Comparison of ENCODE assay signal across 10 cellular contexts in genomic region chr11:126113963-126114362, GRCh38. TPM values are rescaled to one million over a fixed set of nuclear protein-coding genes. Genes with fewer than 3 reads are reported as not detected.
DNase-seq lines count a peak whose midpoint lies in the region; ATAC-seq and TF ChIP-seq lines count a peak whose summit lies in the region.
"Had no signal": no experiment of that assay in that cellular context is flagged by ENCODE, and none has a peak within 500 bp of the region (broad histone marks: within the 10 kb centered on the region; RNA-seq: fewer than 3 reads in every experiment).

No MANE protein-coding gene starts in this region.

- H3K36me3 ChIP-seq in mucosa of stomach (ENCODE audit: control insufficient read depth, insufficient read depth, low read length), result no peaks in the 10 kb centered on the region
- no peaks in the 10 kb centered on the region for H3K36me3 ChIP-seq in thoracic aorta

- H3K27ac ChIP-seq in thoracic aorta, result peak overlapping the region; percentile 85 to 93

- TF ChIP-seq CTCF in brain (conservative IDR thresholded peaks at IDR 0.05), result no peak
- no peak for TF ChIP-seq CTCF in thoracic aorta (IDR thresholded peaks at IDR 0.05)

- no peak overlapping the region for H3K4me3 Mint-ChIP-seq in brain
- H3K4me3 Mint-ChIP-seq in activated naive CD4-positive, alpha-beta T cell treated with anti-CD3 and anti-CD28 coated beads, Interleukin-2, amount 10 ng/mL, durations not matched to agents 7 days and 5 days, result no peak overlapping the region
- H3K4me3 Mint-ChIP-seq: activated T-helper 17 cell treated with anti-CD3 and anti-CD28 coated beads, Interleukin-2, amount 50 U/mL, for 72 hours had no signal

- DNase-seq in LHCN-M2 (ENCODE audit: low read depth) (peak; percentile 61), thoracic aorta (ENCODE audit: low spot score) (no peak), NCI-H748 (lab: John Stamatoyannopoulos, UW; ENCODE audit: unreplicated experiment) (no peak)
- no peak for DNase-seq in activated naive CD4-positive, alpha-beta T cell treated with anti-CD3 and anti-CD28 coated beads, Interleukin-2, amount 10 ng/mL, durations not matched to agents 7 days and 5 days
- DNase-seq: DND-41 had no signal

- CTCF ChIA-PET in activated naive CD4-positive, alpha-beta T cell treated with anti-CD3 and anti-CD28 coated beads, Interleukin-2, amount 10 ng/mL, durations not matched to agents 7 days and 5 days (lab: Charles Lee), result interaction anchor here (1.3 kb wide), 1 partner anchor 11 kb away, joined by 3 read pairs; no protein-coding TSS in a partner anchor

- H3K9me3 Mint-ChIP-seq in brain, result peaks cover 0 to 3% (median 0%) of the 10 kb centered on the region in 5 experiments
- no peaks in the 10 kb centered on the region for H3K9me3 Mint-ChIP-seq in activated naive CD4-positive, alpha-beta T cell treated with anti-CD3 and anti-CD28 coated beads, Interleukin-2, amount 10 ng/mL, durations not matched to agents 7 days and 5 days
- H3K9me3 Mint-ChIP-seq: activated T-helper 17 cell treated with anti-CD3 and anti-CD28 coated beads, Interleukin-2, amount 50 U/mL, for 72 hours had no signal

- H3K27me3 Mint-ChIP-seq in brain, result peaks cover 3% of the 10 kb centered on the region
- H3K27me3 Mint-ChIP-seq in activated naive CD4-positive, alpha-beta T cell treated with anti-CD3 and anti-CD28 coated beads, Interleukin-2, amount 10 ng/mL, durations not matched to agents 7 days and 5 days, result peaks cover 6% of the 10 kb centered on the region
- H3K27me3 Mint-ChIP-seq: activated T-helper 17 cell treated with anti-CD3 and anti-CD28 coated beads, Interleukin-2, amount 50 U/mL, for 72 hours had no signal

- no peaks in the 10 kb centered on the region for H3K36me3 Mint-ChIP-seq in brain
- no peaks in the 10 kb centered on the region for H3K36me3 Mint-ChIP-seq in activated naive CD4-positive, alpha-beta T cell treated with anti-CD3 and anti-CD28 coated beads, Interleukin-2, amount 10 ng/mL, durations not matched to agents 7 days and 5 days

- peak overlapping the region in 4 of 5 experiments; percentile 76 to 93 (median 84) for H3K27ac Mint-ChIP-seq in brain
- H3K27ac Mint-ChIP-seq in activated naive CD4-positive, alpha-beta T cell treated with anti-CD3 and anti-CD28 coated beads, Interleukin-2, amount 10 ng/mL, durations not matched to agents 7 days and 5 days, result no peak overlapping the region
- H3K27ac Mint-ChIP-seq: activated T-helper 17 cell treated with anti-CD3 and anti-CD28 coated beads, Interleukin-2, amount 50 U/mL, for 72 hours had no signal

- peaks cover 68% of the 10 kb centered on the region for H3K4me1 Mint-ChIP-seq in brain
- no peaks in the 10 kb centered on the region for H3K4me1 Mint-ChIP-seq in activated naive CD4-positive, alpha-beta T cell treated with anti-CD3 and anti-CD28 coated beads, Interleukin-2, amount 10 ng/mL, durations not matched to agents 7 days and 5 days
- H3K4me1 Mint-ChIP-seq: activated T-helper 17 cell treated with anti-CD3 and anti-CD28 coated beads, Interleukin-2, amount 50 U/mL, for 72 hours had no signal

- H3K27me3 ChIP-seq in mucosa of stomach (ENCODE audit: control insufficient read depth, insufficient read depth, low read length) (no peaks in the 10 kb centered on the region), thoracic aorta (replicated peaks; ENCODE audit: insufficient read depth) (no peaks in the 10 kb centered on the region)

- H3K9me3 ChIP-seq in mucosa of stomach (ENCODE audit: control insufficient read depth, low read length), result no peaks in the 10 kb centered on the region
- no peaks in the 10 kb centered on the region for H3K9me3 ChIP-seq in thoracic aorta

- H3K4me1 ChIP-seq in mucosa of stomach (ENCODE audit: control insufficient read depth, insufficient read depth, low read length) (peaks cover 66% of the 10 kb centered on the region), thoracic aorta (ENCODE audit: control insufficient read depth in 1 of 2, low read depth in 2 of 2) (peaks cover 47 to 79% of the 10 kb centered on the region in 2 donors)

- H3K9ac ChIP-seq in mucosa of stomach (ENCODE audit: low read length), result peak overlapping the region; percentile 58

- H3K4me3 ChIP-seq in mucosa of stomach (ENCODE audit: low read length) (no peak overlapping the region), thoracic aorta (no peak overlapping the region)

- ATAC-seq in thoracic aorta (ENCODE audit: insufficient number of reproducible peaks, low FRiP score, low read depth), result no peak
- ATAC-seq in HG02763 (IDR thresholded peaks at IDR 0.05; ENCODE audit: unreplicated experiment), result no peak
- ATAC-seq: activated CD4-positive, CD25-positive, alpha-beta regulatory T cell treated with anti-CD3 and anti-CD28 coated beads, Interleukin-2, amount 50 U/mL, for 24 hours; activated T-helper 17 cell treated with anti-CD3 and anti-CD28 coated beads, Interleukin-2, amount 50 U/mL, for 72 hours had no signal

RNA-seq across cellular contexts. Expression of gene CDON, which starts 51.3 kb away (rescaled TPM):
- 22.6 and 40.3 TPM in 2 replicates for total RNA-seq in LHCN-M2 (2014; rRNA removed)
- polyA plus RNA-seq in LHCN-M2 (2012), result 4.8 TPM
- polyA plus RNA-seq in brain (ENCODE audit: insufficient read depth, low read depth, low replicate concordance), result 6.3 TPM
- total RNA-seq in thoracic aorta, result 10 to 100 TPM; 10.4 to 17.7 TPM
